In the genomic region with DNA sequence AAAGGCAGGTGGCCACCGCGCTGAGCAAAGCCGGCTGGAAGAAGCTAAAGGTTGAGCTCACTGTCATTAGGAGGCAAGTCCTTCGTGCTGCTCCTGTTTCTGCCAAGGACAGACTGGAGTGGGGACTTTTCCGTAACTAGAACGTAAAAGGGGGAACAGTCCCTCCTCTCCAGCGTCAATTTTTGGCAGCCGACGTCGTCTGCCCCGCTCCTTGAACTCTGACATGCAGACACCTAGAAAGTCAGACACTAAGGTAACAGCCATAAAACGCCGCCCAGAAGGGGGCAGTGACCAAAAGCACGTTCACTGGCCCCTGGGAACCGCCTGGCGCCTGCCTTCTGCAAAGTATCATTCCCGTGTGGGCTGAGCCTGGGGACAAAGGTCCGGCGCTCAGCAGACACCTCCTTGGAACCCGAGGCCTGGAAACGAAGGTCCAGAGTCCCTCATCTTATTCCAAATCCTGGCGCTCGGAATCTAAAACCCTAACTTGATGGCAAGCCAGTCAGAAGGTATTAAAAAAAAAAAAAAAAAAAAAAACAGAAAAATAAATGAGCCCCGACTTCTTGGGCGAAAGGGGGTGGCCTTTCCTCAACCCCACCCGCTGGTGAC, we compare ENCODE assay signal across 9 cellular contexts. TPM values are rescaled to one million over a fixed set of nuclear protein-coding genes. Genes with fewer than 3 reads are reported as not detected.
DNase-seq lines count a peak whose midpoint lies in the region; ATAC-seq and TF ChIP-seq lines count a peak whose summit lies in the region.
"Had no signal": no experiment of that assay in that cellular context is flagged by ENCODE, and none has a peak within 500 bp of the region (broad histone marks: within the 10 kb centered on the region; RNA-seq: fewer than 3 reads in every experiment).

No MANE protein-coding gene starts in this region.

- peaks cover 18% of the 10 kb centered on the region for H3K36me3 Mint-ChIP-seq in Calu3 (ENCODE audit: insufficient read depth, unreplicated experiment)

- peak overlapping the region; percentile 81 for H3K4me3 Mint-ChIP-seq in Calu3 (ENCODE audit: low read depth, unreplicated experiment)

- H3K9ac ChIP-seq in iPS-15b (ENCODE audit: low read depth, low read length) = peak overlapping the region; percentile 12
- peak overlapping the region; percentile 43 to 92 (median 91) for H3K9ac ChIP-seq in skeletal muscle tissue (ENCODE audit: low read depth in 1 of 3, low read length in 3 of 3)

- H3K9me3 Mint-ChIP-seq in Calu3 (ENCODE audit: low read depth, unreplicated experiment) = peaks cover 10% of the 10 kb centered on the region

- no peak overlapping the region for H3K27ac Mint-ChIP-seq in Calu3 (ENCODE audit: unreplicated experiment)

- H3K4me3 ChIP-seq in SJSA1 (peak overlapping the region; percentile 65), astrocyte of the cerebellum (ENCODE audit: low read depth, low read length) (peak overlapping the region; percentile 90), iPS-15b (ENCODE audit: low read depth, low read length) (peak overlapping the region; percentile 91), skeletal muscle tissue (ENCODE audit: low read length in 3 of 3) (peak overlapping the region; percentile 78 to 93 (median 86))

- H3K27me3 ChIP-seq in SJSA1 (replicated peaks) (no peaks in the 10 kb centered on the region), iPS-15b (ENCODE audit: control insufficient read depth, insufficient read depth, low read length) (no peaks in the 10 kb centered on the region), skeletal muscle tissue (ENCODE audit: control insufficient read depth in 3 of 3, insufficient read depth in 3 of 3, low read length in 3 of 3) (no peaks in the 10 kb centered on the region)

- no peak overlapping the region for H3K27ac ChIP-seq in SJSA1
- peak overlapping the region; percentile 94 for H3K27ac ChIP-seq in skeletal muscle tissue (ENCODE audit: low read depth, low read length)

- TSS peak; percentile 26 for BruUV-seq in Calu3 (replicated peaks; lab: Mats Ljungman, UMichigan)

- H3K4me1 ChIP-seq in SJSA1 (replicated peaks) (peaks cover 30% of the 10 kb centered on the region), iPS-15b (ENCODE audit: control insufficient read depth, insufficient read depth, low read length) (peaks cover 29% of the 10 kb centered on the region), skeletal muscle tissue (ENCODE audit: control insufficient read depth in 3 of 3, insufficient read depth in 3 of 3, low read length in 3 of 3) (peaks cover 13 to 24% (median 21%) of the 10 kb centered on the region in 3 donors)

- peak; percentile 78 for DNase-seq in Calu3
- peak; percentile 76 for DNase-seq in HK-2 (ENCODE audit: unreplicated experiment)
- DNase-seq in SJSA1 (ENCODE audit: low read depth in 1 of 2, low spot score in 2 of 2) = peak in 1 of 2 experiments; percentile 72
- DNase-seq in astrocyte of the cerebellum (ENCODE audit: low read depth) = no peak

- ATAC-seq in HG02759 (IDR thresholded peaks at IDR 0.05; ENCODE audit: unreplicated experiment) = no peak
- ATAC-seq in HG03039 (IDR thresholded peaks at IDR 0.05; ENCODE audit: unreplicated experiment) = no peak

- no peaks in the 10 kb centered on the region for H3K4me1 Mint-ChIP-seq in Calu3 (ENCODE audit: low read depth, unreplicated experiment)

- H3K36me3 ChIP-seq in SJSA1 = peaks cover 12% of the 10 kb centered on the region; the same call in 1 of the 2 replicates
- no peaks in the 10 kb centered on the region for H3K36me3 ChIP-seq in iPS-15b (ENCODE audit: control insufficient read depth, insufficient read depth, low read length)
- H3K36me3 ChIP-seq in skeletal muscle tissue (ENCODE audit: control insufficient read depth in 3 of 3, insufficient read depth in 3 of 3, low read length in 3 of 3) = no peaks in the 10 kb centered on the region

- intact Hi-C loops in Calu3 (cut with micrococcal nuclease; ENCODE audit: unreplicated experiment) = no loop called here

- H3K27me3 Mint-ChIP-seq in Calu3 (ENCODE audit: unreplicated experiment) = peaks cover 48% of the 10 kb centered on the region

- H3K9me3 ChIP-seq in SJSA1 (replicated peaks) = no peaks in the 10 kb centered on the region
- no peaks in the 10 kb centered on the region for H3K9me3 ChIP-seq in iPS-15b (ENCODE audit: control insufficient read depth, insufficient read depth, low read length)
- no peaks in the 10 kb centered on the region for H3K9me3 ChIP-seq in skeletal muscle tissue (ENCODE audit: control insufficient read depth in 3 of 3, low read length in 3 of 3)

- TF ChIP-seq CTCF in Calu3 (IDR thresholded peaks at IDR 0.05; ENCODE audit: unreplicated experiment) (no peak), astrocyte of the cerebellum (IDR thresholded peaks at IDR 0.05; ENCODE audit: low read depth, low read length, missing control alignments) (peak; percentile 33)

- in situ Hi-C loops in astrocyte of the cerebellum (cut with HindIII; ENCODE audit: low sequenced_read_pairs) = no loop called here

- CTCF ChIA-PET in Calu3 (lab: Charles Lee) = interaction anchor here (0.6 to 3.3 kb wide), 10 partner anchors 16 to 409 kb away, joined by 3 to 39 read pairs (median 6); partner anchors contain the start of genes LRP1-AS and STAT6

RNA-seq across cellular contexts. Expression of gene LRP1, which starts 1.1 kb away (rescaled TPM):
- total RNA-seq in Calu3 (2022) = 12.4 and 16.6 TPM in 2 replicates
- 21.2 and 33.3 TPM in 2 replicates for total RNA-seq in SJSA1 (2014; rRNA removed; shearing (Covaris generic))
- total RNA-seq in skeletal muscle tissue = 118 TPM

RNA-seq across cellular contexts. Expression of gene STAT6, which starts 16.0 kb away (rescaled TPM):
- total RNA-seq in Calu3 (2022) = 213 and 243 TPM in 2 replicates
- 29.9 and 34.0 TPM in 2 replicates for total RNA-seq in SJSA1 (2014; rRNA removed; shearing (Covaris generic))
- 31.8 TPM for total RNA-seq in skeletal muscle tissue

RNA-seq across cellular contexts. Expression of gene LRP1-AS, which starts 20.2 kb away (rescaled TPM):
- total RNA-seq in Calu3 (2022) (not detected in 2 replicates), skeletal muscle tissue (1.0 TPM)
- not detected in 2 replicates for total RNA-seq in SJSA1 (2014; rRNA removed; shearing (Covaris generic))
- total RNA-seq: subcutaneous adipose tissue had no signal

RNA-seq across cellular contexts. Expression of gene NAB2, which starts 38.3 kb away (rescaled TPM):
- total RNA-seq in Calu3 (2022) (21.3 and 25.6 TPM in 2 replicates), skeletal muscle tissue (38.1 TPM)
- total RNA-seq in SJSA1 (2014; rRNA removed; shearing (Covaris generic)) = 21.6 and 22.2 TPM in 2 replicates

RNA-seq across cellular contexts. Expression of gene NEMP1, which starts 48.6 kb away (rescaled TPM):
- total RNA-seq in Calu3 (2022) (60.4 and 63.2 TPM in 2 replicates), skeletal muscle tissue (11.0 TPM)
- 31.5 and 40.3 TPM in 2 replicates for total RNA-seq in SJSA1 (2014; rRNA removed; shearing (Covaris generic))
